Comparison of ENCODE assay signal across 1 cellular context in the genomic region with DNA sequence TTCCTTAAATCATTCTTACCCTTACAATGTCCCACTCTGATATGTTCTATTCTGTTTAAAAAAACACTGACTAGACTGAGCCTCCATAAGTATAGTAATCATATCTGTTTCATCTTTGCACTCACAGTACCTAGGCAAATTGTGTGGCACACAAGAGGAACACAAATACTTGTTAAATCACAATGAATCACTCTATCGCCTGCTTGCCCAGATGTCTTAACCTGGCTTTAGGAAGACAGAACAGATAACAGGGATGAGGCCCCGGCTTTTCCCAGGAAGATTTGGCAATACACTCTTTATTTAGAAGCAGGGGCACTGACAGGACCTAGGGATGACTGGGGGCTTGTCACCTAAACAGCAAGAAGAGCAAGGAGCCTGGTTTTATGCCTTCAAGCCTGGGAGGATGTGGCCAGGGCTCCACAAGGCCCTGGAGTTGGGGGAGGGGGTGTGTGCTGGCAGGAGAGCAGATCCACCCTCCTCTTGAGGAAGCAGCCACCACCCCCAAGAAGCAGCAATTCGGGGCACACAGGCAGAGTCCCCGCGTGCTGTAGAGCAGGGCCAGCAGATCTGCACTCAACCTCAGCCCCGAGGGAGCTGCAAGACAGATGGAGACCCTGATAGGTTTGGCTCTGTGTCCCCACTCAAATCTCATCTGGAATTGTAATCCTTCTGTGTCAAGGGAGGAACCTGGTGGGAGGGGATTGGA.
TF ChIP-seq lines count a peak whose summit lies in the region.

No MANE protein-coding gene starts in this region.

TF ChIP-seq in WTC11, 78 proteins besides CTCF, POLR2A, EP300 and RAD21:
- TF ChIP-seq TCF7 (CRISPR knock-in tag; IDR thresholded peaks at IDR 0.05; ENCODE audit: low read depth): no peak
- TF ChIP-seq, protein P1, sequence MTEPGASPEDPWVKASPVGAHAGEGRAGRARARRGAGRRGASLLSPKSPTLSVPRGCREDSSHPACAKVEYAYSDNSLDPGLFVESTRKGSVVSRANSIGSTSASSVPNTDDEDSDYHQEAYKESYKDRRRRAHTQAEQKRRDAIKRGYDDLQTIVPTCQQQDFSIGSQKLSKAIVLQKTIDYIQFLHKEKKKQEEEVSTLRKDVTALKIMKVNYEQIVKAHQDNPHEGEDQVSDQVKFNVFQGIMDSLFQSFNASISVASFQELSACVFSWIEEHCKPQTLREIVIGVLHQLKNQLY (CRISPR knock-in tag; IDR thresholded peaks at IDR 0.05): no peak
- TF ChIP-seq ZNF138 (CRISPR knock-in tag; conservative IDR thresholded peaks at IDR 0.05): no peak
- no peak for TF ChIP-seq MXD4 (CRISPR knock-in tag; IDR thresholded peaks at IDR 0.05; ENCODE audit: borderline replicate concordance)
- TF ChIP-seq, protein P2, sequence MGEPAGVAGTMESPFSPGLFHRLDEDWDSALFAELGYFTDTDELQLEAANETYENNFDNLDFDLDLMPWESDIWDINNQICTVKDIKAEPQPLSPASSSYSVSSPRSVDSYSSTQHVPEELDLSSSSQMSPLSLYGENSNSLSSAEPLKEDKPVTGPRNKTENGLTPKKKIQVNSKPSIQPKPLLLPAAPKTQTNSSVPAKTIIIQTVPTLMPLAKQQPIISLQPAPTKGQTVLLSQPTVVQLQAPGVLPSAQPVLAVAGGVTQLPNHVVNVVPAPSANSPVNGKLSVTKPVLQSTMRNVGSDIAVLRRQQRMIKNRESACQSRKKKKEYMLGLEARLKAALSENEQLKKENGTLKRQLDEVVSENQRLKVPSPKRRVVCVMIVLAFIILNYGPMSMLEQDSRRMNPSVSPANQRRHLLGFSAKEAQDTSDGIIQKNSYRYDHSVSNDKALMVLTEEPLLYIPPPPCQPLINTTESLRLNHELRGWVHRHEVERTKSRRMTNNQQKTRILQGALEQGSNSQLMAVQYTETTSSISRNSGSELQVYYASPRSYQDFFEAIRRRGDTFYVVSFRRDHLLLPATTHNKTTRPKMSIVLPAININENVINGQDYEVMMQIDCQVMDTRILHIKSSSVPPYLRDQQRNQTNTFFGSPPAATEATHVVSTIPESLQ (CRISPR knock-in tag; IDR thresholded peaks at IDR 0.05): no peak
- TF ChIP-seq GTF2I (CRISPR knock-in tag; conservative IDR thresholded peaks at IDR 0.05): no peak
- TF ChIP-seq GRHL2 (CRISPR knock-in tag; IDR thresholded peaks at IDR 0.05; ENCODE audit: insufficient replicate concordance, severe bottlenecking): no peak
- TF ChIP-seq CBFB (CRISPR knock-in tag; IDR thresholded peaks at IDR 0.05; ENCODE audit: low read depth): no peak
- TF ChIP-seq, protein P3, sequence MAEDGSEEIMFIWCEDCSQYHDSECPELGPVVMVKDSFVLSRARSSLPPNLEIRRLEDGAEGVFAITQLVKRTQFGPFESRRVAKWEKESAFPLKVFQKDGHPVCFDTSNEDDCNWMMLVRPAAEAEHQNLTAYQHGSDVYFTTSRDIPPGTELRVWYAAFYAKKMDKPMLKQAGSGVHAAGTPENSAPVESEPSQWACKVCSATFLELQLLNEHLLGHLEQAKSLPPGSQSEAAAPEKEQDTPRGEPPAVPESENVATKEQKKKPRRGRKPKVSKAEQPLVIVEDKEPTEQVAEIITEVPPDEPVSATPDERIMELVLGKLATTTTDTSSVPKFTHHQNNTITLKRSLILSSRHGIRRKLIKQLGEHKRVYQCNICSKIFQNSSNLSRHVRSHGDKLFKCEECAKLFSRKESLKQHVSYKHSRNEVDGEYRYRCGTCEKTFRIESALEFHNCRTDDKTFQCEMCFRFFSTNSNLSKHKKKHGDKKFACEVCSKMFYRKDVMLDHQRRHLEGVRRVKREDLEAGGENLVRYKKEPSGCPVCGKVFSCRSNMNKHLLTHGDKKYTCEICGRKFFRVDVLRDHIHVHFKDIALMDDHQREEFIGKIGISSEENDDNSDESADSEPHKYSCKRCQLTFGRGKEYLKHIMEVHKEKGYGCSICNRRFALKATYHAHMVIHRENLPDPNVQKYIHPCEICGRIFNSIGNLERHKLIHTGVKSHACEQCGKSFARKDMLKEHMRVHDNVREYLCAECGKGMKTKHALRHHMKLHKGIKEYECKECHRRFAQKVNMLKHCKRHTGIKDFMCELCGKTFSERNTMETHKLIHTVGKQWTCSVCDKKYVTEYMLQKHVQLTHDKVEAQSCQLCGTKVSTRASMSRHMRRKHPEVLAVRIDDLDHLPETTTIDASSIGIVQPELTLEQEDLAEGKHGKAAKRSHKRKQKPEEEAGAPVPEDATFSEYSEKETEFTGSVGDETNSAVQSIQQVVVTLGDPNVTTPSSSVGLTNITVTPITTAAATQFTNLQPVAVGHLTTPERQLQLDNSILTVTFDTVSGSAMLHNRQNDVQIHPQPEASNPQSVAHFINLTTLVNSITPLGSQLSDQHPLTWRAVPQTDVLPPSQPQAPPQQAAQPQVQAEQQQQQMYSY (CRISPR knock-in tag; IDR thresholded peaks at IDR 0.05): no peak
- TF ChIP-seq, protein P4, sequence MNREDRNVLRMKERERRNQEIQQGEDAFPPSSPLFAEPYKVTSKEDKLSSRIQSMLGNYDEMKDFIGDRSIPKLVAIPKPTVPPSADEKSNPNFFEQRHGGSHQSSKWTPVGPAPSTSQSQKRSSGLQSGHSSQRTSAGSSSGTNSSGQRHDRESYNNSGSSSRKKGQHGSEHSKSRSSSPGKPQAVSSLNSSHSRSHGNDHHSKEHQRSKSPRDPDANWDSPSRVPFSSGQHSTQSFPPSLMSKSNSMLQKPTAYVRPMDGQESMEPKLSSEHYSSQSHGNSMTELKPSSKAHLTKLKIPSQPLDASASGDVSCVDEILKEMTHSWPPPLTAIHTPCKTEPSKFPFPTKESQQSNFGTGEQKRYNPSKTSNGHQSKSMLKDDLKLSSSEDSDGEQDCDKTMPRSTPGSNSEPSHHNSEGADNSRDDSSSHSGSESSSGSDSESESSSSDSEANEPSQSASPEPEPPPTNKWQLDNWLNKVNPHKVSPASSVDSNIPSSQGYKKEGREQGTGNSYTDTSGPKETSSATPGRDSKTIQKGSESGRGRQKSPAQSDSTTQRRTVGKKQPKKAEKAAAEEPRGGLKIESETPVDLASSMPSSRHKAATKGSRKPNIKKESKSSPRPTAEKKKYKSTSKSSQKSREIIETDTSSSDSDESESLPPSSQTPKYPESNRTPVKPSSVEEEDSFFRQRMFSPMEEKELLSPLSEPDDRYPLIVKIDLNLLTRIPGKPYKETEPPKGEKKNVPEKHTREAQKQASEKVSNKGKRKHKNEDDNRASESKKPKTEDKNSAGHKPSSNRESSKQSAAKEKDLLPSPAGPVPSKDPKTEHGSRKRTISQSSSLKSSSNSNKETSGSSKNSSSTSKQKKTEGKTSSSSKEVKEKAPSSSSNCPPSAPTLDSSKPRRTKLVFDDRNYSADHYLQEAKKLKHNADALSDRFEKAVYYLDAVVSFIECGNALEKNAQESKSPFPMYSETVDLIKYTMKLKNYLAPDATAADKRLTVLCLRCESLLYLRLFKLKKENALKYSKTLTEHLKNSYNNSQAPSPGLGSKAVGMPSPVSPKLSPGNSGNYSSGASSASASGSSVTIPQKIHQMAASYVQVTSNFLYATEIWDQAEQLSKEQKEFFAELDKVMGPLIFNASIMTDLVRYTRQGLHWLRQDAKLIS (CRISPR knock-in tag; IDR thresholded peaks at IDR 0.05; ENCODE audit: borderline replicate concordance): no peak
- TF ChIP-seq, protein P5, sequence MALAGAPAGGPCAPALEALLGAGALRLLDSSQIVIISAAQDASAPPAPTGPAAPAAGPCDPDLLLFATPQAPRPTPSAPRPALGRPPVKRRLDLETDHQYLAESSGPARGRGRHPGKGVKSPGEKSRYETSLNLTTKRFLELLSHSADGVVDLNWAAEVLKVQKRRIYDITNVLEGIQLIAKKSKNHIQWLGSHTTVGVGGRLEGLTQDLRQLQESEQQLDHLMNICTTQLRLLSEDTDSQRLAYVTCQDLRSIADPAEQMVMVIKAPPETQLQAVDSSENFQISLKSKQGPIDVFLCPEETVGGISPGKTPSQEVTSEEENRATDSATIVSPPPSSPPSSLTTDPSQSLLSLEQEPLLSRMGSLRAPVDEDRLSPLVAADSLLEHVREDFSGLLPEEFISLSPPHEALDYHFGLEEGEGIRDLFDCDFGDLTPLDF (CRISPR knock-in tag; IDR thresholded peaks at IDR 0.05): no peak
- TF ChIP-seq, protein P6, sequence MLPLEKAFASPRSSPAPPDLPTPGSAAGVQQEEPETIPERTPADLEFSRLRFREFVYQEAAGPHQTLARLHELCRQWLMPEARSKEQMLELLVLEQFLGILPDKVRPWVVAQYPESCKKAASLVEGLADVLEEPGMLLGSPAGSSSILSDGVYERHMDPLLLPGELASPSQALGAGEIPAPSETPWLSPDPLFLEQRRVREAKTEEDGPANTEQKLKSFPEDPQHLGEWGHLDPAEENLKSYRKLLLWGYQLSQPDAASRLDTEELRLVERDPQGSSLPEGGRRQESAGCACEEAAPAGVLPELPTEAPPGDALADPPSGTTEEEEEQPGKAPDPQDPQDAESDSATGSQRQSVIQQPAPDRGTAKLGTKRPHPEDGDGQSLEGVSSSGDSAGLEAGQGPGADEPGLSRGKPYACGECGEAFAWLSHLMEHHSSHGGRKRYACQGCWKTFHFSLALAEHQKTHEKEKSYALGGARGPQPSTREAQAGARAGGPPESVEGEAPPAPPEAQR (CRISPR knock-in tag; IDR thresholded peaks at IDR 0.05): no peak
- TF ChIP-seq, protein P7, sequence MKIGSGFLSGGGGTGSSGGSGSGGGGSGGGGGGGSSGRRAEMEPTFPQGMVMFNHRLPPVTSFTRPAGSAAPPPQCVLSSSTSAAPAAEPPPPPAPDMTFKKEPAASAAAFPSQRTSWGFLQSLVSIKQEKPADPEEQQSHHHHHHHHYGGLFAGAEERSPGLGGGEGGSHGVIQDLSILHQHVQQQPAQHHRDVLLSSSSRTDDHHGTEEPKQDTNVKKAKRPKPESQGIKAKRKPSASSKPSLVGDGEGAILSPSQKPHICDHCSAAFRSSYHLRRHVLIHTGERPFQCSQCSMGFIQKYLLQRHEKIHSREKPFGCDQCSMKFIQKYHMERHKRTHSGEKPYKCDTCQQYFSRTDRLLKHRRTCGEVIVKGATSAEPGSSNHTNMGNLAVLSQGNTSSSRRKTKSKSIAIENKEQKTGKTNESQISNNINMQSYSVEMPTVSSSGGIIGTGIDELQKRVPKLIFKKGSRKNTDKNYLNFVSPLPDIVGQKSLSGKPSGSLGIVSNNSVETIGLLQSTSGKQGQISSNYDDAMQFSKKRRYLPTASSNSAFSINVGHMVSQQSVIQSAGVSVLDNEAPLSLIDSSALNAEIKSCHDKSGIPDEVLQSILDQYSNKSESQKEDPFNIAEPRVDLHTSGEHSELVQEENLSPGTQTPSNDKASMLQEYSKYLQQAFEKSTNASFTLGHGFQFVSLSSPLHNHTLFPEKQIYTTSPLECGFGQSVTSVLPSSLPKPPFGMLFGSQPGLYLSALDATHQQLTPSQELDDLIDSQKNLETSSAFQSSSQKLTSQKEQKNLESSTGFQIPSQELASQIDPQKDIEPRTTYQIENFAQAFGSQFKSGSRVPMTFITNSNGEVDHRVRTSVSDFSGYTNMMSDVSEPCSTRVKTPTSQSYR (CRISPR knock-in tag; IDR thresholded peaks at IDR 0.05): no peak
- TF ChIP-seq, protein P8, sequence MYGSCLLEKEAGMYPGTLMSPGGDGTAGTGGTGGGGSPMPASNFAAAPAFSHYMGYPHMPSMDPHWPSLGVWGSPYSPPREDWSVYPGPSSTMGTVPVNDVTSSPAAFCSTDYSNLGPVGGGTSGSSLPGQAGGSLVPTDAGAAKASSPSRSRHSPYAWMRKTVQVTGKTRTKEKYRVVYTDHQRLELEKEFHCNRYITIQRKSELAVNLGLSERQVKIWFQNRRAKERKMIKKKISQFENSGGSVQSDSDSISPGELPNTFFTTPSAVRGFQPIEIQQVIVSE (CRISPR knock-in tag; IDR thresholded peaks at IDR 0.05; ENCODE audit: borderline replicate concordance): no peak
- TF ChIP-seq, protein P9, sequence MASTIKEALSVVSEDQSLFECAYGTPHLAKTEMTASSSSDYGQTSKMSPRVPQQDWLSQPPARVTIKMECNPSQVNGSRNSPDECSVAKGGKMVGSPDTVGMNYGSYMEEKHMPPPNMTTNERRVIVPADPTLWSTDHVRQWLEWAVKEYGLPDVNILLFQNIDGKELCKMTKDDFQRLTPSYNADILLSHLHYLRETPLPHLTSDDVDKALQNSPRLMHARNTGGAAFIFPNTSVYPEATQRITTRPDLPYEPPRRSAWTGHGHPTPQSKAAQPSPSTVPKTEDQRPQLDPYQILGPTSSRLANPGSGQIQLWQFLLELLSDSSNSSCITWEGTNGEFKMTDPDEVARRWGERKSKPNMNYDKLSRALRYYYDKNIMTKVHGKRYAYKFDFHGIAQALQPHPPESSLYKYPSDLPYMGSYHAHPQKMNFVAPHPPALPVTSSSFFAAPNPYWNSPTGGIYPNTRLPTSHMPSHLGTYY (CRISPR knock-in tag; IDR thresholded peaks at IDR 0.05): no peak
- no peak for TF ChIP-seq IRF2 (CRISPR knock-in tag; IDR thresholded peaks at IDR 0.05; ENCODE audit: borderline replicate concordance, low read depth)
- no peak for TF ChIP-seq ZBTB21 (CRISPR knock-in tag; IDR thresholded peaks at IDR 0.05; ENCODE audit: borderline replicate concordance)
TF ChIP-seq in WTC11: peak in this region for 0.
